ENCODE assay signal across 28 cellular contexts in the genomic region with DNA sequence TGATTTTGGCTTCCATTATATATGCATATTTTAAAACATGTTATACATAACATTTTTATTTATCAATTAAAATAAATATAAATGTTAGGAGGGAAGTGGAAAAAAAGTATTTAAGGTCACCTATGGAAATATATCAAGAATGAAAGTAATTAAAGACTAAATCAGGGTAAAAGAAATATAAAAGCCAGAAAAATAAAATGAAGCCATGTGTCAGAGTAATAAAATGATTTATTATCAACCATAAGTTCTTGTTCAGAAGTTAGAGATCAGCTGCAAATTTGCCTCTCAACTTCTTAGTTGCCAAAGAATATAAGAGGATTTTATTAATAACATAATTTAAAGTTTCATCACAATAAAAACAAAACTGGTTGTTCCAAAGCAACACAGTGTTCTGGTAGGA.
"Had no signal": no experiment of that assay in that cellular context is flagged by ENCODE, and none has a peak within 500 bp of the region (broad histone marks: within the 10 kb centered on the region; RNA-seq: fewer than 3 reads in every experiment).

No MANE protein-coding gene starts in this region.

- DNase-seq: activated CD4-positive, alpha-beta T cell treated with anti-CD3 and anti-CD28 coated beads for 4 hours; activated CD4-positive, alpha-beta T cell treated with anti-CD3 and anti-CD28 coated beads, Interleukin-2, amount 50 U/mL, for 4 hours; activated CD8-positive, alpha-beta memory T cell treated with anti-CD3 and anti-CD28 coated beads for 24 hours; activated effector memory CD4-positive, alpha-beta T cell treated with Interleukin-2 at 50 U/mL for 16 hours; activated naive CD4-positive, alpha-beta T cell treated with Interleukin-2 at 50 U/mL for 16 hours; adrenal gland; aorta; central memory CD4-positive, alpha-beta T cell; endodermal cell; foreskin fibroblast; mesendoderm; retina; stimulated activated CD4-positive, alpha-beta T cell treated with anti-CD3 and anti-CD28 coated beads, Interleukin-15, amount 100 ng/mL, for 24 hours; stimulated activated CD4-positive, alpha-beta T cell treated with anti-CD3 and anti-CD28 coated beads, Interleukin-2, amount 100 ng/mL, for 24 hours; stimulated activated naive B cell treated with anti-CD40 and anti-IgM and Interleukin-4, amounts not matched to agents 10 μg/mL and 1 μg/mL and 100 μg/mL, for 72 hours; stomach; T-helper 9 cell had no signal

- H3K4me1 Mint-ChIP-seq: stimulated activated naive B cell treated with anti-CD40 and anti-IgM and Interleukin-4, amounts not matched to agents 10 μg/mL and 1 μg/mL and 100 μg/mL, for 72 hours had no signal

- ATAC-seq: left lobe of liver; natural killer cell treated with Interleukin-12 subunit alpha and Interleukin-12 subunit beta and Interleukin-15 and Interleukin-18, amount 100 ng/mL, for 72 hours; sciatic nerve; stimulated activated naive B cell treated with anti-CD40 and anti-IgM and Interleukin-4, amounts not matched to agents 10 μg/mL and 1 μg/mL and 100 μg/mL, for 72 hours had no signal

- H3K36me3 ChIP-seq: adrenal gland, tibial nerve had no signal

- H3K27me3 Mint-ChIP-seq: activated naive CD8-positive, alpha-beta T cell; brain; dendritic cell treated with granulocyte-macrophage colony-stimulating factor and Interleukin-4, amounts not matched to agents 40 ng/mL and 50 ng/mL, for 4 days; natural killer cell treated with Interleukin-12 subunit alpha and Interleukin-12 subunit beta and Interleukin-15 and Interleukin-18, amount 100 ng/mL, for 72 hours; stimulated activated naive B cell treated with anti-CD40 and anti-IgM and Interleukin-4, amounts not matched to agents 10 μg/mL and 1 μg/mL and 100 μg/mL, for 72 hours had no signal

- H3K9me3 Mint-ChIP-seq: brain; dendritic cell treated with granulocyte-macrophage colony-stimulating factor and Interleukin-4, amounts not matched to agents 40 ng/mL and 50 ng/mL, for 4 days; endodermal cell; natural killer cell treated with Interleukin-12 subunit alpha and Interleukin-12 subunit beta and Interleukin-15 and Interleukin-18, amount 100 ng/mL, for 72 hours; stimulated activated naive B cell treated with anti-CD40 and anti-IgM and Interleukin-4, amounts not matched to agents 10 μg/mL and 1 μg/mL and 100 μg/mL, for 72 hours; T-helper 1 cell treated with Interleukin-12 subunit alpha and Interleukin-12 subunit beta and Interleukin-4 antibody, amounts not matched to agents 30 μg/mL and 1 μg/mL, for 36 hours had no signal

- H3K9me3 ChIP-seq: adrenal gland, neutrophil, stomach, tibial nerve had no signal

- H3K4me1 ChIP-seq: adrenal gland had no signal

- H3K27ac ChIP-seq: adrenal gland, neutrophil, stomach, tibial nerve, VCaP had no signal

- H3K27me3 ChIP-seq: adrenal gland, neutrophil, stomach, tibial nerve had no signal

- H3K4me3 Mint-ChIP-seq: activated naive CD8-positive, alpha-beta T cell; brain; dendritic cell treated with granulocyte-macrophage colony-stimulating factor and Interleukin-4, amounts not matched to agents 40 ng/mL and 50 ng/mL, for 4 days; endodermal cell; natural killer cell treated with Interleukin-12 subunit alpha and Interleukin-12 subunit beta and Interleukin-15 and Interleukin-18, amount 100 ng/mL, for 72 hours; stimulated activated naive B cell treated with anti-CD40 and anti-IgM and Interleukin-4, amounts not matched to agents 10 μg/mL and 1 μg/mL and 100 μg/mL, for 72 hours; T-helper 1 cell treated with Interleukin-12 subunit alpha and Interleukin-12 subunit beta and Interleukin-4 antibody, amounts not matched to agents 30 μg/mL and 1 μg/mL, for 36 hours had no signal

- H3K4me3 ChIP-seq: adrenal gland, lung, stomach, tibial nerve had no signal

- H3K27ac Mint-ChIP-seq: activated naive CD8-positive, alpha-beta T cell; dendritic cell treated with granulocyte-macrophage colony-stimulating factor and Interleukin-4, amounts not matched to agents 40 ng/mL and 50 ng/mL, for 4 days; endodermal cell; natural killer cell treated with Interleukin-12 subunit alpha and Interleukin-12 subunit beta and Interleukin-15 and Interleukin-18, amount 100 ng/mL, for 72 hours; stimulated activated naive B cell treated with anti-CD40 and anti-IgM and Interleukin-4, amounts not matched to agents 10 μg/mL and 1 μg/mL and 100 μg/mL, for 72 hours; T-helper 1 cell treated with Interleukin-12 subunit alpha and Interleukin-12 subunit beta and Interleukin-4 antibody, amounts not matched to agents 30 μg/mL and 1 μg/mL, for 36 hours had no signal
